11 cellular contexts compared by ENCODE assay signal in the genomic region with DNA sequence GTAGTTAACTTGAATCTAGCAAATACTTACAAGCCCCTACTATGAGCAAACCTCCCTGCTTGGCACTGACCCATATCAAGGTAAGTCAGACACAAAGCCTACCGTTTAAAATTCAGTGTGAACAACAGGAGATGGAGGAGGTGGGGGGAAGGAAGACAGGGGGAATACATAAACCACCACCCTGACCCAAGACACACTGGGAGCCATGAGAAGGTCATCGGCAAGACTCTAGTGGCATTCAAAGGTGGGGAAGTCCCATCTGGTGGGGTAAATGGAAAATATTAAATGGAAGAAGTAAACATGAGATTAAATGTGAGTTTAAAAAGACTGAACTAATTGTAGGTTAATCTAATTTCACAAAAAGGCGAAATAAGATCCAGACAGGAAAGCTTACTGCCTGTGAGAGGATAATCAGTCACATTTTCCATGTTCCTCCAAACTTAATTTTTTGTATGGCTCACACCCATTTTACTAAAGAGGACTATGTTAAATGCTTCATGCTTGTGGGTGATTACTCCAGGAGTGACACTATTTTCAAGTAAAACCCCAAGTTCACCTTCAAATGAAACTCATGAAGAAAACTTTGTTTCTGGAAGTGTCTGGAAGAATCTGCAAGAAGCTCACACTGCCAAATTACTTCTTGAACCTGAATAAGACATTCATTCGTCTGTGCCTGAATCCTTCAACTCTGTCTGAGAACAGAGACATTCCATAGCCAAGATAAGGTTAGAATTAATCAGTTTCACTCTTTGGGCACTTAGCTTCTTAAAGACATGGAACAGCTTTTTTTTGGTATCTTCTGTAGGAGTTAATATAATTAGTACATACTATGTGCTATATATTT. TPM values are rescaled to one million over a fixed set of nuclear protein-coding genes. Genes with fewer than 3 reads are reported as not detected.
A peak's percentile ranks its signal among the peaks of the same experiment; 100 is the strongest.
DNase-seq lines count a peak whose midpoint lies in the region; ATAC-seq and TF ChIP-seq lines count a peak whose summit lies in the region.
"Had no signal": no experiment of that assay in that cellular context is flagged by ENCODE, and none has a peak within 500 bp of the region (broad histone marks: within the 10 kb centered on the region; RNA-seq: fewer than 3 reads in every experiment).

No MANE protein-coding gene starts in this region.

- H3K27ac ChIP-seq in ascending aorta: peak overlapping the region; percentile 82 to 86

- ATAC-seq in stimulated activated naive CD8-positive, alpha-beta T cell treated with anti-CD3 and anti-CD28 coated beads, Interleukin-15, Interleukin-2, amounts not matched to agents 100 U/mL and 50 U/mL, for 24 hours: peak; percentile 92

- H3K36me3 ChIP-seq in ascending aorta: peaks cover 8 to 18% of the 10 kb centered on the region in 2 donors

- no peaks in the 10 kb centered on the region for H3K27me3 Mint-ChIP-seq in T-helper 1 cell treated with Interleukin-12 subunit alpha and Interleukin-12 subunit beta and Interleukin-4 antibody, amounts not matched to agents 30 μg/mL and 1 μg/mL, for 36 hours (ENCODE audit: low read depth)

- H3K4me3 Mint-ChIP-seq in T-helper 1 cell treated with Interleukin-12 subunit alpha and Interleukin-12 subunit beta and Interleukin-4 antibody, amounts not matched to agents 30 μg/mL and 1 μg/mL, for 36 hours: no peak overlapping the region

- DNase-seq in T-helper 1 cell: no peak
- no peak for DNase-seq in ascending aorta (ENCODE audit: low spot score in 2 of 2)
- peak; percentile 62 for DNase-seq in iris pigment epithelial cell (ENCODE audit: low read depth)
- DNase-seq in stimulated activated naive CD8-positive, alpha-beta T cell treated with anti-CD3 and anti-CD28 coated beads, Interleukin-15, Interleukin-2, amounts not matched to agents 100 U/mL and 50 U/mL, for 24 hours: peak; percentile 46
- DNase-seq in NCI-H2227 (lab: John Stamatoyannopoulos, UW; ENCODE audit: unreplicated experiment): no peak
- no peak for DNase-seq in GF-D8 (lab: John Stamatoyannopoulos, UW)
- DNase-seq in SHP77 (lab: John Stamatoyannopoulos, UW): no peak
- DNase-seq: 8988T, Karpas-422, upper lobe of left lung had no signal

- H3K36me3 Mint-ChIP-seq in T-helper 1 cell treated with Interleukin-12 subunit alpha and Interleukin-12 subunit beta and Interleukin-4 antibody, amounts not matched to agents 30 μg/mL and 1 μg/mL, for 36 hours (ENCODE audit: low read depth): peaks cover 30% of the 10 kb centered on the region

- H3K4me1 ChIP-seq in ascending aorta: peaks cover 4 to 46% of the 10 kb centered on the region in 2 donors

- no peaks in the 10 kb centered on the region for H3K27me3 ChIP-seq in ascending aorta
- H3K27me3 ChIP-seq: upper lobe of left lung had no signal

- TF ChIP-seq CTCF in ascending aorta (IDR thresholded peaks at IDR 0.05): no peak

- no peaks in the 10 kb centered on the region for H3K9me3 ChIP-seq in ascending aorta
- H3K9me3 ChIP-seq: upper lobe of left lung had no signal

- intact Hi-C loops in ascending aorta (cut with DNase I): loop anchor here (5.0 to 10.0 kb wide), 2 partner anchors 55 to 973 kb away; no protein-coding TSS in a partner anchor

- no peak overlapping the region for H3K4me3 ChIP-seq in ascending aorta
- H3K4me3 ChIP-seq: upper lobe of left lung had no signal

- H3K9me3 Mint-ChIP-seq in T-helper 1 cell treated with Interleukin-12 subunit alpha and Interleukin-12 subunit beta and Interleukin-4 antibody, amounts not matched to agents 30 μg/mL and 1 μg/mL, for 36 hours: no peaks in the 10 kb centered on the region

- peaks cover 36% of the 10 kb centered on the region for H3K4me1 Mint-ChIP-seq in T-helper 1 cell treated with Interleukin-12 subunit alpha and Interleukin-12 subunit beta and Interleukin-4 antibody, amounts not matched to agents 30 μg/mL and 1 μg/mL, for 36 hours (ENCODE audit: low read depth)

- H3K27ac Mint-ChIP-seq in T-helper 1 cell treated with Interleukin-12 subunit alpha and Interleukin-12 subunit beta and Interleukin-4 antibody, amounts not matched to agents 30 μg/mL and 1 μg/mL, for 36 hours: peak overlapping the region; percentile 45

RNA-seq across cellular contexts. Expression of gene PITPNB, which starts 51.7 kb away (rescaled TPM):
- total RNA-seq in ascending aorta: 42.1 TPM

Comparison
In these comparisons a context has a peak if more than half of its experiments do, and no peak if none do; other contexts are left out.
1. DNase-seq: peak in iris pigment epithelial cell (single experiment) and stimulated activated naive CD8-positive, alpha-beta T cell treated with anti-CD3 and anti-CD28 coated beads, Interleukin-15, Interleukin-2, amounts not matched to agents 100 U/mL and 50 U/mL, for 24 hours (single experiment); none in T-helper 1 cell (0 of 5), ascending aorta (0 of 2), NCI-H2227 (single experiment), GF-D8 (single experiment) and SHP77 (0 of 2).